Comparison of ENCODE assay signal across 23 cellular contexts in the genomic region with DNA sequence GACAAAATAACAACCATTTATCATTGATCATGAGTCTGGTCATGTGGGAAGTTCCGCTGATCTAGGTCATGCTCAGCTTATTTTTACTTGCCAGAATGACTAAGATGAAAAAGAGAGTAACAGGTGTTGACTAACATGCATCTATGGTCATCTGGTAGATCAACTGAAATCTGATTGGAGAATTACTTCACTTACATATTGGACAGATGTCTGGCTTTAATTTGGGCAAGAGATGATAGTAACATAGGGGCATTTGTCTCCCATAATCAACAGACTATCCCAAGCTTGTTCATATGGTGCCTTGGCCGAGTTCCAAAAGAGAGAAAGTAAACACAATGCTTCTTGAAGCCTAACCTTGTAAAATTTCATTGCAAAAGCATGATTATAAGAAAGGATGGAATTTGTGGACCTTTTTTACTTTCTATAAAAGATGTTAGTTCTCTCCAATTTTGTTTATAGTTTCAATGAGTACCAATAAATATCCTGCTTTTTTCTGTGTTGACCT.
DNase-seq lines count a peak whose midpoint lies in the region; ATAC-seq, FAIRE-seq and TF ChIP-seq lines count a peak whose summit lies in the region.
"Had no signal": no experiment of that assay in that cellular context is flagged by ENCODE, and none has a peak within 500 bp of the region (broad histone marks: within the 10 kb centered on the region; RNA-seq: fewer than 3 reads in every experiment).

No MANE protein-coding gene starts in this region.

- no peak for FAIRE-seq in small intestine (lab: Jason Lieb, UNC)

- TF ChIP-seq CTCF in stomach (IDR thresholded peaks at IDR 0.05) = no peak

- 33 to 49% (median 40%) methylated on average over 2 of the region's 2 CpGs for WGBS in stomach, 5 donors
- 28 to 52% (median 51%) methylated on average over 2 of the region's 2 CpGs for WGBS in small intestine, 3 donors

- TF ChIP-seq EP300 in stomach (IDR thresholded peaks at IDR 0.05) = no peak

- H3K36me3 ChIP-seq in stomach = no peaks in the 10 kb centered on the region
- H3K36me3 ChIP-seq in small intestine (ENCODE audit: control insufficient read depth in 2 of 2, insufficient read depth in 2 of 2, low read length in 2 of 2) = no peaks in the 10 kb centered on the region
- H3K36me3 ChIP-seq: sigmoid colon, transverse colon had no signal

- H3K27ac ChIP-seq in stomach = no peak overlapping the region
- no peak overlapping the region for H3K27ac ChIP-seq in small intestine (ENCODE audit: low read depth in 1 of 2, low read length in 1 of 2)
- H3K27ac ChIP-seq: coronary artery, sigmoid colon, transverse colon had no signal

- no peaks in the 10 kb centered on the region for H3K27me3 ChIP-seq in stomach
- no peaks in the 10 kb centered on the region for H3K27me3 ChIP-seq in small intestine (ENCODE audit: control insufficient read depth in 2 of 2, insufficient read depth in 2 of 2, low read length in 2 of 2)
- H3K27me3 ChIP-seq: sigmoid colon, transverse colon had no signal

- no peaks in the 10 kb centered on the region for H3K4me1 ChIP-seq in stomach
- no peaks in the 10 kb centered on the region for H3K4me1 ChIP-seq in small intestine (ENCODE audit: control insufficient read depth in 2 of 2, insufficient read depth in 1 of 2, low read depth in 1 of 2, low read length in 1 of 2)
- H3K4me1 ChIP-seq: transverse colon had no signal

- no peak for ATAC-seq in HG03439 (IDR thresholded peaks at IDR 0.05; ENCODE audit: unreplicated experiment)
- ATAC-seq: effector memory CD8-positive, alpha-beta T cell; esophagus mucosa; left lobe of liver had no signal

- intact Hi-C loops in stomach (cut with DNase I; ENCODE audit: low total_unique reads) = no loop called here

- TF ChIP-seq POLR2A in stomach (IDR thresholded peaks at IDR 0.05) = no peak

- H3K4me3 ChIP-seq in stomach (no peak overlapping the region), small intestine (ENCODE audit: low read depth in 1 of 2, low read length in 2 of 2) (no peak overlapping the region)
- H3K4me3 ChIP-seq: coronary artery, sigmoid colon, transverse colon had no signal

- DNase-seq in D341Med (ENCODE audit: low spot score) (peak; percentile 39), DMS53 treated with DMSO at 0.1 percent for 48 hours (lab: John Stamatoyannopoulos, UW; ENCODE audit: unreplicated experiment) (peak; percentile 28), NCI-H446 treated with DMSO at 0.1 percent for 48 hours (lab: John Stamatoyannopoulos, UW) (peak; percentile 96), SK-N-DZ (ENCODE audit: low spot score) (peak; percentile 78), stomach (no peak), small intestine (no peak)
- DNase-seq: activated B cell treated with CpG ODN at 0.5 μM for 24 hours; activated CD4-positive, alpha-beta T cell treated with anti-CD3 and anti-CD28 coated beads, Interleukin-2, amount 50 U/mL, for 4 hours; activated CD8-positive, alpha-beta memory T cell treated with anti-CD3 and anti-CD28 coated beads, Interleukin-2, amount 50 U/mL, for 4 hours; CD4-positive, CD25-positive, alpha-beta regulatory T cell; DND-41; effector memory CD8-positive, alpha-beta T cell; H9; hippocampal formation; mesenchymal stem cell; NCI-H526 treated with DMSO at 0.1 percent for 48 hours; sigmoid colon; T1000; transverse colon had no signal

- H3K9me3 ChIP-seq in stomach = no peaks in the 10 kb centered on the region
- H3K9me3 ChIP-seq in small intestine (ENCODE audit: control insufficient read depth, low read depth) = no peaks in the 10 kb centered on the region
- H3K9me3 ChIP-seq: sigmoid colon, transverse colon had no signal

Comparison
In these comparisons a context has a peak if more than half of its experiments do, and no peak if none do; other contexts are left out.
1. DNase-seq: peak in D341Med (single experiment), DMS53 treated with DMSO at 0.1 percent for 48 hours (single experiment), NCI-H446 treated with DMSO at 0.1 percent for 48 hours (single experiment) and SK-N-DZ (single experiment); none in stomach (single experiment) and small intestine (single experiment).